Comparison of ENCODE assay signal across 1 cellular context in the genomic region with DNA sequence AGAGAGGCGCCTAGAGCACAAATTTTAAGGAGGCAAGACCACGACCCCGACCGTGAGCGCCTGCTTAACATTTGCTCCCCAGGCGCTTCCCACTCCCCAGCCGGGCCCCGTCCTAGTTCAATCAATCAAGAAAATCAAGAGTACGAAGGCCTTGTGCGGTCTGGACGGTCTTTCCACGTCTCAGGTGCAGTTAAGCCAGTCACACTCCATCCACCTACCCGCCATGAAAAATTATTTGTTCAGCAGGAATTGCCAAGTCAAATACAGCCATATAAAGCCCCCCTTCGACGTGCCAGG.
TF ChIP-seq lines count a peak whose summit lies in the region.

No MANE protein-coding gene starts in this region.

TF ChIP-seq in HEK293, 187 proteins besides CTCF, POLR2A, EP300 and RAD21 (continued from another document):
- TF ChIP-seq, protein P1, sequence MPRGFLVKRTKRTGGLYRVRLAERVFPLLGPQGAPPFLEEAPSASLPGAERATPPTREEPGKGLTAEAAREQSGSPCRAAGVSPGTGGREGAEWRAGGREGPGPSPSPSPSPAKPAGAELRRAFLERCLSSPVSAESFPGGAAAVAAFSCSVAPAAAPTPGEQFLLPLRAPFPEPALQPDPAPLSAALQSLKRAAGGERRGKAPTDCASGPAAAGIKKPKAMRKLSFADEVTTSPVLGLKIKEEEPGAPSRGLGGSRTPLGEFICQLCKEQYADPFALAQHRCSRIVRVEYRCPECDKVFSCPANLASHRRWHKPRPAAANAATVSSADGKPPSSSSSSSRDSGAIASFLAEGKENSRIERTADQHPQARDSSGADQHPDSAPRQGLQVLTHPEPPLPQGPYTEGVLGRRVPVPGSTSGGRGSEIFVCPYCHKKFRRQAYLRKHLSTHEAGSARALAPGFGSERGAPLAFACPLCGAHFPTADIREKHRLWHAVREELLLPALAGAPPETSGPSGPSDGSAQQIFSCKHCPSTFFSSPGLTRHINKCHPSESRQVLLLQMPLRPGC (tag by site-specific recombination; IDR thresholded peaks at IDR 0.05): no peak
- no peak for TF ChIP-seq ZNF169 (tag by site-specific recombination; IDR thresholded peaks at IDR 0.05)
- TF ChIP-seq ZNF529 (tag by site-specific recombination; IDR thresholded peaks at IDR 0.05; ENCODE audit: insufficient replicate concordance): no peak
- no peak for TF ChIP-seq ZNF426 (tag by site-specific recombination; IDR thresholded peaks at IDR 0.05)
- no peak for TF ChIP-seq ZNF843 (tag by site-specific recombination; IDR thresholded peaks at IDR 0.05)
- no peak for TF ChIP-seq MZF1 (tag by site-specific recombination; IDR thresholded peaks at IDR 0.05; ENCODE audit: borderline replicate concordance)
- TF ChIP-seq ZNF514 (tag by site-specific recombination; IDR thresholded peaks at IDR 0.05): no peak
- no peak for TF ChIP-seq EGR2 (tag by site-specific recombination; IDR thresholded peaks at IDR 0.05; ENCODE audit: low read depth)
- TF ChIP-seq, protein P2, sequence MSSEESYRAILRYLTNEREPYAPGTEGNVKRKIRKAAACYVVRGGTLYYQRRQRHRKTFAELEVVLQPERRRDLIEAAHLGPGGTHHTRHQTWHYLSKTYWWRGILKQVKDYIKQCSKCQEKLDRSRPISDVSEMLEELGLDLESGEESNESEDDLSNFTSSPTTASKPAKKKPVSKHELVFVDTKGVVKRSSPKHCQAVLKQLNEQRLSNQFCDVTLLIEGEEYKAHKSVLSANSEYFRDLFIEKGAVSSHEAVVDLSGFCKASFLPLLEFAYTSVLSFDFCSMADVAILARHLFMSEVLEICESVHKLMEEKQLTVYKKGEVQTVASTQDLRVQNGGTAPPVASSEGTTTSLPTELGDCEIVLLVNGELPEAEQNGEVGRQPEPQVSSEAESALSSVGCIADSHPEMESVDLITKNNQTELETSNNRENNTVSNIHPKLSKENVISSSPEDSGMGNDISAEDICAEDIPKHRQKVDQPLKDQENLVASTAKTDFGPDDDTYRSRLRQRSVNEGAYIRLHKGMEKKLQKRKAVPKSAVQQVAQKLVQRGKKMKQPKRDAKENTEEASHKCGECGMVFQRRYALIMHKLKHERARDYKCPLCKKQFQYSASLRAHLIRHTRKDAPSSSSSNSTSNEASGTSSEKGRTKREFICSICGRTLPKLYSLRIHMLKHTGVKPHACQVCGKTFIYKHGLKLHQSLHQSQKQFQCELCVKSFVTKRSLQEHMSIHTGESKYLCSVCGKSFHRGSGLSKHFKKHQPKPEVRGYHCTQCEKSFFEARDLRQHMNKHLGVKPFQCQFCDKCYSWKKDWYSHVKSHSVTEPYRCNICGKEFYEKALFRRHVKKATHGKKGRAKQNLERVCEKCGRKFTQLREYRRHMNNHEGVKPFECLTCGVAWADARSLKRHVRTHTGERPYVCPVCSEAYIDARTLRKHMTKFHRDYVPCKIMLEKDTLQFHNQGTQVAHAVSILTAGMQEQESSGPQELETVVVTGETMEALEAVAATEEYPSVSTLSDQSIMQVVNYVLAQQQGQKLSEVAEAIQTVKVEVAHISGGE (tag by site-specific recombination; conservative IDR thresholded peaks at IDR 0.05; ENCODE audit: low read depth): no peak
- TF ChIP-seq KLF1 (tag by site-specific recombination; IDR thresholded peaks at IDR 0.05): no peak
- TF ChIP-seq WT1 (tag by site-specific recombination; IDR thresholded peaks at IDR 0.05): no peak
TF ChIP-seq in HEK293: peak in this region for 0.
